ENCODE assay signal across 22 cellular contexts in genomic region chr9:19481471-19481870, GRCh38.
DNase-seq lines count a peak whose midpoint lies in the region; ATAC-seq and TF ChIP-seq lines count a peak whose summit lies in the region.
"Had no signal": no experiment of that assay in that cellular context is flagged by ENCODE, and none has a peak within 500 bp of the region (broad histone marks: within the 10 kb centered on the region; RNA-seq: fewer than 3 reads in every experiment).

No MANE protein-coding gene starts in this region.

- H3K36me3 ChIP-seq in IMR-90 (ENCODE audit: control insufficient read depth, insufficient read depth, low read length) (no peaks in the 10 kb centered on the region), heart right ventricle (no peaks in the 10 kb centered on the region), sigmoid colon (no peaks in the 10 kb centered on the region), gastroesophageal sphincter (no peaks in the 10 kb centered on the region)
- H3K36me3 ChIP-seq: BLaER1 had no signal

- H3K27me3 Mint-ChIP-seq in nephron (ENCODE audit: low read depth): no peaks in the 10 kb centered on the region

- no peak overlapping the region for H4K91ac ChIP-seq in IMR-90 (ENCODE audit: insufficient read depth, low read depth, low read length)

- no peak overlapping the region for H2AK9ac ChIP-seq in IMR-90 (replicated peaks; ENCODE audit: low read depth, low read length, poor library complexity)

- intact Hi-C loops in IMR-90 (cut with micrococcal nuclease): no loop called here
- intact Hi-C loops in heart right ventricle (cut with DNase I): loop anchor here in 2 of 10 donors (10.0 kb wide), 2 partner anchors 443 to 1463 kb away; no protein-coding TSS in a partner anchor
- intact Hi-C loops in left colon (cut with DNase I, micrococcal nuclease): no loop called here
- intact Hi-C loops in sigmoid colon (cut with DNase I): no loop called here

- no TSS peak for BruUV-seq in IMR-90 (replicated peaks; lab: Mats Ljungman, UMichigan)

- no peak overlapping the region for H2BK15ac ChIP-seq in IMR-90 (ENCODE audit: low read depth, low read length)

- POLR2A ChIA-PET in IMR-90 (lab: Charles Lee; ENCODE audit: unreplicated experiment): no interaction called here

- H3K27ac ChIP-seq in IMR-90 (ENCODE audit: insufficient read depth, low read length) (no peak overlapping the region), angular gyrus (ENCODE audit: low read depth, low read length) (peak overlapping the region; percentile 99), heart right ventricle (peak overlapping the region in 4 of 10 donors; percentile 6 to 64 (median 33)), sigmoid colon (no peak overlapping the region), gastroesophageal sphincter (no peak overlapping the region)
- H3K27ac ChIP-seq: BLaER1, GM23248 had no signal

- no peak overlapping the region for H4K8ac ChIP-seq in IMR-90 (ENCODE audit: low read depth in 2 of 2, low read length in 2 of 2)

- H3K9ac ChIP-seq in IMR-90 (ENCODE audit: low read depth, low read length): no peak overlapping the region
- H3K9ac ChIP-seq: BLaER1, GM23248 had no signal

- no peak overlapping the region for H2BK120ac ChIP-seq in IMR-90 (ENCODE audit: low read depth, low read length)

- no peak for TF ChIP-seq RAD21 in IMR-90 (IDR thresholded peaks at IDR 0.05; ENCODE audit: low read length)

- no peak overlapping the region for H2BK20ac ChIP-seq in IMR-90 (ENCODE audit: low read depth, low read length)

- H4K5ac ChIP-seq in IMR-90 (ENCODE audit: low read depth, low read length): no peak overlapping the region

- H3K4ac ChIP-seq in IMR-90 (ENCODE audit: low read depth, low read length): no peak overlapping the region

- H2AFZ ChIP-seq in IMR-90 (replicated peaks; ENCODE audit: low read length, poor library complexity): no peak overlapping the region
- H2AFZ ChIP-seq: GM23248 had no signal

- no peak overlapping the region for H3K4me3 ChIP-seq in IMR-90 (ENCODE audit: insufficient read depth, low read depth, low read length)
- H3K4me3 ChIP-seq in heart right ventricle: no peak overlapping the region
- H3K4me3 ChIP-seq in sigmoid colon: no peak overlapping the region
- no peak overlapping the region for H3K4me3 ChIP-seq in gastroesophageal sphincter
- H3K4me3 ChIP-seq: BLaER1, GM23248 had no signal

- no peak overlapping the region for H3K23ac ChIP-seq in IMR-90 (ENCODE audit: low read depth, low read length)

- peaks cover 2% of the 10 kb centered on the region for H3K9me3 Mint-ChIP-seq in nephron
- H3K9me3 Mint-ChIP-seq: CD4-positive, alpha-beta memory T cell had no signal

- H3K27me3 ChIP-seq in IMR-90 (ENCODE audit: control insufficient read depth, insufficient read depth, low read length) (peaks cover 26% of the 10 kb centered on the region), heart right ventricle (no peaks in the 10 kb centered on the region), sigmoid colon (no peaks in the 10 kb centered on the region), gastroesophageal sphincter (peaks cover 4% of the 10 kb centered on the region)
- H3K27me3 ChIP-seq: BLaER1 had no signal

- H3K4me1 Mint-ChIP-seq in nephron: peaks cover 47% of the 10 kb centered on the region
- H3K4me1 Mint-ChIP-seq: CD4-positive, alpha-beta memory T cell had no signal

- DNase-seq in IMR-90 (no peak), heart right ventricle (peak in 1 of 2 donors; percentile 43), left colon (no peak), NCI-H2029 (lab: John Stamatoyannopoulos, UW) (no peak), sigmoid colon (no peak)
- DNase-seq: CD4-positive, alpha-beta memory T cell; DMS53; EL; GM23248; HCEC 1CT; Kasumi-1; MM.1S; NCI-H1105; NCI-H2081 treated with DMSO at 0.1 percent for 48 hours; NCI-H510A; NCI-H748 treated with DMSO at 0.1 percent for 48 hours; NK-92 treated with Interleukin-12 subunit alpha and Interleukin-12 subunit beta, amount 100 ng/mL, for 24 hours; SHP77 had no signal

- H3K79me1 ChIP-seq in IMR-90 (ENCODE audit: low read depth in 1 of 2, low read length in 2 of 2): no peaks in the 10 kb centered on the region

- H3K4me1 ChIP-seq in IMR-90 (ENCODE audit: control insufficient read depth, insufficient read depth, low read length): no peaks in the 10 kb centered on the region
- peaks cover 0 to 12% (median 0%) of the 10 kb centered on the region in 9 donors for H3K4me1 ChIP-seq in heart right ventricle
- H3K4me1 ChIP-seq in sigmoid colon: no peaks in the 10 kb centered on the region
- no peaks in the 10 kb centered on the region for H3K4me1 ChIP-seq in gastroesophageal sphincter
- H3K4me1 ChIP-seq: BLaER1 had no signal

- H3K56ac ChIP-seq in IMR-90 (ENCODE audit: extremely low read depth, insufficient read depth, low read length): no peak overlapping the region

- no peaks in the 10 kb centered on the region for H3K9me1 ChIP-seq in IMR-90 (ENCODE audit: insufficient read depth, low read length)

- TF ChIP-seq EP300 in sigmoid colon (IDR thresholded peaks at IDR 0.05) (no peak), gastroesophageal sphincter (IDR thresholded peaks at IDR 0.05) (no peak)

- TF ChIP-seq CTCF in IMR-90 (conservative IDR thresholded peaks at IDR 0.05; ENCODE audit: low read depth, low read length): no peak
- no peak for TF ChIP-seq CTCF in heart right ventricle (IDR thresholded peaks at IDR 0.05)
- TF ChIP-seq CTCF in nephron (IDR thresholded peaks at IDR 0.05; ENCODE audit: unreplicated experiment in 3 of 3): no peak
- TF ChIP-seq CTCF in sigmoid colon (IDR thresholded peaks at IDR 0.05): no peak
- TF ChIP-seq CTCF in gastroesophageal sphincter (IDR thresholded peaks at IDR 0.05): no peak

- no peaks in the 10 kb centered on the region for H3K36me3 Mint-ChIP-seq in nephron (ENCODE audit: low read depth)
- H3K36me3 Mint-ChIP-seq: CD4-positive, alpha-beta memory T cell had no signal

- H4K20me1 ChIP-seq in IMR-90 (ENCODE audit: insufficient read depth, low read length): no peaks in the 10 kb centered on the region
- H4K20me1 ChIP-seq: BLaER1 had no signal

- TF ChIP-seq POLR2A in IMR-90 (IDR thresholded peaks at IDR 0.05; ENCODE audit: low read depth, low read length) (no peak), sigmoid colon (IDR thresholded peaks at IDR 0.05) (no peak), gastroesophageal sphincter (IDR thresholded peaks at IDR 0.05) (no peak)

- dilution Hi-C loops in IMR-90 (cut with HindIII; ENCODE audit: low sequenced_read_pairs, unreplicated experiment): no loop called here

- H3K9me3 ChIP-seq in IMR-90 (ENCODE audit: control insufficient read depth, insufficient read depth, low read length) (no peaks in the 10 kb centered on the region), heart right ventricle (no peaks in the 10 kb centered on the region), sigmoid colon (no peaks in the 10 kb centered on the region), gastroesophageal sphincter (no peaks in the 10 kb centered on the region)
- H3K9me3 ChIP-seq: BLaER1 had no signal

- peak overlapping the region; percentile 45 to 81 (median 66) for H3K27ac Mint-ChIP-seq in nephron
- H3K27ac Mint-ChIP-seq: CD4-positive, alpha-beta memory T cell had no signal

- H3K4me2 ChIP-seq in IMR-90 (ENCODE audit: low read depth, low read length): no peak overlapping the region
- H3K4me2 ChIP-seq: BLaER1 had no signal

- ATAC-seq in IMR-90 (ENCODE audit: low read depth) (peak; percentile 35; the same call in 1 of the 2 replicates), heart right ventricle (peak in 6 of 8 donors; percentile 38 to 85 (median 67)), left colon (no peak), gastroesophageal sphincter (no peak)

- H2BK5ac ChIP-seq in IMR-90 (ENCODE audit: low read depth, low read length, poor library complexity, severe bottlenecking): no peak overlapping the region

- no peak overlapping the region for H3K14ac ChIP-seq in IMR-90 (replicated peaks; ENCODE audit: low read depth, low read length)

- peak overlapping the region in 1 of 3 experiments; percentile 14 for H3K4me3 Mint-ChIP-seq in nephron
- H3K4me3 Mint-ChIP-seq: CD4-positive, alpha-beta memory T cell had no signal

- 20% methylated on average over 1 of the region's 7 CpGs; no CpG with 5 or more reads in 1 of the 2 experiments for WGBS in IMR-90 (ENCODE audit: extremely low coverage in 2 of 2, insufficient read length in 1 of 2), 2 experiments
- 53 to 63% methylated on average over 7 of the region's 7 CpGs for WGBS in heart right ventricle, 2 donors
- WGBS in sigmoid colon, 2 donors: 75 to 79% methylated on average over 7 of the region's 7 CpGs
- 55 to 60% methylated on average over 1 to 4 of the region's 7 CpGs for WGBS in gastroesophageal sphincter (ENCODE audit: low coverage in 1 of 2), 2 donors

- H2AK5ac ChIP-seq in IMR-90 (ENCODE audit: low read depth, low read length): no peak overlapping the region

- H3K18ac ChIP-seq in IMR-90 (ENCODE audit: low read depth, low read length): no peak overlapping the region

- CTCF ChIA-PET in IMR-90 (lab: Yijun Ruan, JAX): interaction anchor here (0.6 to 1.2 kb wide), 2 partner anchors 8 to 17 kb away, joined by 4 to 5 read pairs; no protein-coding TSS in a partner anchor

- in situ Hi-C loops in IMR-90 (cut with MboI; ENCODE audit: low sequenced_read_pairs): loop anchor here (25.0 kb wide), 1 partner anchor 431 kb away; no protein-coding TSS in a partner anchor

TF ChIP-seq in IMR-90, 13 proteins besides CTCF, POLR2A, EP300 and RAD21:
- TF ChIP-seq MAZ (IDR thresholded peaks at IDR 0.05; ENCODE audit: borderline replicate concordance, low read depth, low read length): no peak
- no peak for TF ChIP-seq CHD1 (IDR thresholded peaks at IDR 0.05; ENCODE audit: low read depth, low read length)
- TF ChIP-seq ELK1 (IDR thresholded peaks at IDR 0.05; ENCODE audit: borderline replicate concordance, low read depth, low read length): no peak
- TF ChIP-seq MAFK (IDR thresholded peaks at IDR 0.05; ENCODE audit: low read depth, low read length): no peak
- no peak for TF ChIP-seq RFX5 (IDR thresholded peaks at IDR 0.05; ENCODE audit: low read depth, low read length)
- no peak for TF ChIP-seq SMC3 (IDR thresholded peaks at IDR 0.05; ENCODE audit: low read depth, low read length)
- no peak for TF ChIP-seq FOS (IDR thresholded peaks at IDR 0.05; ENCODE audit: low read depth, low read length)

Comparison
In these comparisons a context has a peak if more than half of its experiments do, and no peak if none do; other contexts are left out.
1. ATAC-seq: peak in IMR-90 (single experiment) and heart right ventricle (6 of 8); none in left colon (single experiment) and gastroesophageal sphincter (single experiment).